ENCODE assay signal across 25 cellular contexts in genomic region chr2:179551545-179552045, GRCh38.
"Had no signal": no experiment of that assay in that cellular context is flagged by ENCODE, and none has a peak within 500 bp of the region (broad histone marks: within the 10 kb centered on the region; RNA-seq: fewer than 3 reads in every experiment).

No MANE protein-coding gene starts in this region.

- H3K36me3 Mint-ChIP-seq: mesothelial cell of epicardium; naive B cell; natural killer cell; stimulated activated effector memory CD8-positive, alpha-beta T cell treated with anti-CD3 and anti-CD28 coated beads, Interleukin-12 subunit alpha, Interleukin-12 subunit beta, amount 100 ng/mL, for 72 hours had no signal

- H3K4me3 Mint-ChIP-seq: mesothelial cell of epicardium; naive B cell; natural killer cell; nephron progenitor cell; stimulated activated effector memory CD8-positive, alpha-beta T cell treated with anti-CD3 and anti-CD28 coated beads, Interleukin-12 subunit alpha, Interleukin-12 subunit beta, amount 100 ng/mL, for 72 hours; stimulated activated naive CD8-positive, alpha-beta T cell treated with anti-CD3 and anti-CD28 coated beads, Interleukin-15, Interleukin-2, amounts not matched to agents 100 ng/mL and 50 ng/mL, for 24 hours had no signal

- H3K4me3 ChIP-seq: lower lobe of right lung, ovary, right atrium auricular region, spleen, suprapubic skin, thoracic aorta, tibial artery, uterus had no signal

- H3K36me3 ChIP-seq: lower lobe of right lung, ovary, right atrium auricular region, spleen, suprapubic skin, thoracic aorta, tibial artery, uterus had no signal

- H3K27ac ChIP-seq: lower lobe of right lung, ovary, right atrium auricular region, spleen, suprapubic skin, thoracic aorta, tibial artery, uterus had no signal

- H3K27me3 ChIP-seq: ovary, right atrium auricular region, spleen, suprapubic skin, tibial artery, uterus had no signal

- ATAC-seq: left cardiac atrium; natural killer cell; sciatic nerve; stimulated activated effector memory CD8-positive, alpha-beta T cell treated with anti-CD3 and anti-CD28 coated beads, Interleukin-12 subunit alpha, Interleukin-12 subunit beta, amount 100 ng/mL, for 72 hours had no signal

- H3K9me3 ChIP-seq: lower lobe of right lung, ovary, right atrium auricular region, spleen, suprapubic skin, thoracic aorta, tibial artery, uterus had no signal

- H3K27me3 Mint-ChIP-seq: progenitor cell of endocrine pancreas had no signal

- H3K4me1 ChIP-seq: lower lobe of right lung, right atrium auricular region, spleen, suprapubic skin, tibial artery, uterus had no signal

- H3K4me1 Mint-ChIP-seq: mesothelial cell of epicardium; naive B cell; natural killer cell; stimulated activated effector memory CD8-positive, alpha-beta T cell treated with anti-CD3 and anti-CD28 coated beads, Interleukin-12 subunit alpha, Interleukin-12 subunit beta, amount 100 ng/mL, for 72 hours had no signal

- DNase-seq: hippocampal formation; kidney glomerular epithelial cell; left cardiac atrium; lower lobe of right lung; mammary epithelial cell; mesenchymal stem cell; naive B cell; natural killer cell; nephron progenitor cell; ovary; small intestine; spleen; stimulated activated CD4-positive, alpha-beta T cell treated with anti-CD3 and anti-CD28 coated beads, Interleukin-4, amount 100 ng/mL, for 24 hours; stimulated activated naive CD4-positive, alpha-beta T cell; tibial artery; trophoblast cell; uterus had no signal

- H3K27ac Mint-ChIP-seq: mesothelial cell of epicardium; naive B cell; natural killer cell; nephron progenitor cell; progenitor cell of endocrine pancreas; stimulated activated effector memory CD8-positive, alpha-beta T cell treated with anti-CD3 and anti-CD28 coated beads, Interleukin-12 subunit alpha, Interleukin-12 subunit beta, amount 100 ng/mL, for 72 hours; stimulated activated naive CD8-positive, alpha-beta T cell treated with anti-CD3 and anti-CD28 coated beads, Interleukin-15, Interleukin-2, amounts not matched to agents 100 ng/mL and 50 ng/mL, for 24 hours had no signal

- H3K9me3 Mint-ChIP-seq: stimulated activated naive CD8-positive, alpha-beta T cell treated with anti-CD3 and anti-CD28 coated beads, Interleukin-15, Interleukin-2, amounts not matched to agents 100 ng/mL and 50 ng/mL, for 24 hours had no signal
